Comparison of ENCODE assay signal across 19 cellular contexts in the genomic region with DNA sequence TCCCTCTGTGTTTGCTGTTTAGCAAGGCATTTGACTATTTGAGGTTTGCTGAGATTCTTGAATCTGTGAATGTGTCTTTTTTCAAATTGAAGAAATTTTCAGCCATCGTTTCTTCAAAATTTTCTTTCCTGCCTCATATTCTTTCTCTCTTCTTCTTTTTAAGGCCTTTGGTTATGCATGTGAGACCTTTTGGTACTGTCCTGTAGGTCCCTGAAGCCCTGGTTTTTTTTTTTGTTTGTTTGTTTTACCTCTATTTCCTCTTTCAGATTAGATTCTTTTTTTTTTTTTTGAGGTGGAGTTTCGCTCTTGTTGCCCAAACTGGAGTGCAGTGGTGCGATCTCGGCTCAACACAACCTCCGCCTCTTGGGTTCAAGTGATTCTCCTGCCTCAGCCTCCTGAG. TPM values are rescaled to one million over a fixed set of nuclear protein-coding genes. Genes with fewer than 3 reads are reported as not detected.
DNase-seq lines count a peak whose midpoint lies in the region; ATAC-seq and TF ChIP-seq lines count a peak whose summit lies in the region.
"Had no signal": no experiment of that assay in that cellular context is flagged by ENCODE, and none has a peak within 500 bp of the region (broad histone marks: within the 10 kb centered on the region; RNA-seq: fewer than 3 reads in every experiment).

No MANE protein-coding gene starts in this region.

- TF ChIP-seq EP300 in ovary (IDR thresholded peaks at IDR 0.05): no peak

- H3K27ac Mint-ChIP-seq in CD8-positive, alpha-beta T cell: peak overlapping the region; percentile 42
- H3K27ac Mint-ChIP-seq in T-helper 17 cell (peak overlapping the region; percentile 61), naive B cell (peak overlapping the region in 4 of 6 donors; percentile 3 to 91 (median 56))
- H3K27ac Mint-ChIP-seq: B cell had no signal

- H3K27me3 Mint-ChIP-seq in CD8-positive, alpha-beta T cell (ENCODE audit: low read depth): no peaks in the 10 kb centered on the region
- H3K27me3 Mint-ChIP-seq in T-helper 17 cell (no peaks in the 10 kb centered on the region), naive B cell (no peaks in the 10 kb centered on the region)
- H3K27me3 Mint-ChIP-seq: B cell; CD4-positive, alpha-beta T cell had no signal

- H3K27me3 ChIP-seq in CD8-positive, alpha-beta T cell (ENCODE audit: insufficient read depth, low read length): no peaks in the 10 kb centered on the region
- no peaks in the 10 kb centered on the region for H3K27me3 ChIP-seq in ovary
- H3K27me3 ChIP-seq: SJCRH30 had no signal

- no peak for DNase-seq in CD8-positive, alpha-beta T cell
- DNase-seq in GM12865 (ENCODE audit: low read depth) (peak; percentile 45), T-helper 17 cell (no peak), naive B cell (no peak), ovary (no peak), HuH-7 (ENCODE audit: low spot score) (no peak)
- DNase-seq: Calu3; CD4-positive, alpha-beta T cell; DMS53; MV-4-11; NCI-H1417 treated with DMSO at 0.1 percent for 48 hours; NCI-H2081; NCI-H82; PC-9; SJCRH30 had no signal

- TF ChIP-seq CTCF in CD8-positive, alpha-beta T cell (IDR thresholded peaks at IDR 0.05): no peak
- TF ChIP-seq CTCF in GM12865 (IDR thresholded peaks at IDR 0.05; ENCODE audit: insufficient read depth, low read depth, low read length, missing control alignments): no peak
- no peak for TF ChIP-seq CTCF in ovary (IDR thresholded peaks at IDR 0.05)

- no peaks in the 10 kb centered on the region for H3K4me1 ChIP-seq in CD8-positive, alpha-beta T cell (ENCODE audit: insufficient read depth, low read length)
- no peaks in the 10 kb centered on the region for H3K4me1 ChIP-seq in ovary (ENCODE audit: insufficient read depth)
- H3K4me1 ChIP-seq: SJCRH30 had no signal

- H3K36me3 Mint-ChIP-seq in CD8-positive, alpha-beta T cell: peaks cover 44% of the 10 kb centered on the region
- H3K36me3 Mint-ChIP-seq in T-helper 17 cell (ENCODE audit: low read depth) (peaks cover 2% of the 10 kb centered on the region), naive B cell (peaks cover 9 to 28% of the 10 kb centered on the region in 2 donors)

- peaks cover 47% of the 10 kb centered on the region for H3K4me1 Mint-ChIP-seq in CD8-positive, alpha-beta T cell (ENCODE audit: low read depth)
- peaks cover 33% of the 10 kb centered on the region for H3K4me1 Mint-ChIP-seq in T-helper 17 cell
- peaks cover 22 to 34% (median 29%) of the 10 kb centered on the region in 3 donors for H3K4me1 Mint-ChIP-seq in naive B cell

- peaks cover 8% of the 10 kb centered on the region for H3K9me3 Mint-ChIP-seq in CD8-positive, alpha-beta T cell
- H3K9me3 Mint-ChIP-seq in naive B cell: peaks cover 0 to 7% (median 4%) of the 10 kb centered on the region in 7 donors

- intact Hi-C loops in CD8-positive, alpha-beta T cell (cut with DNase I, micrococcal nuclease): no loop called here
- intact Hi-C loops in ovary (cut with DNase I): no loop called here

- no peaks in the 10 kb centered on the region for H3K9me3 ChIP-seq in CD8-positive, alpha-beta T cell (ENCODE audit: low read length)
- H3K9me3 ChIP-seq in T-helper 17 cell (ENCODE audit: control insufficient read depth, low read length, poor library complexity, severe bottlenecking) (no peaks in the 10 kb centered on the region), ovary (no peaks in the 10 kb centered on the region)
- H3K9me3 ChIP-seq: SJCRH30 had no signal

- no peak overlapping the region for H3K4me3 Mint-ChIP-seq in CD8-positive, alpha-beta T cell
- H3K4me3 Mint-ChIP-seq in T-helper 17 cell (peak overlapping the region; percentile 7), naive B cell (peak overlapping the region in 1 of 8 donors; percentile 5)
- H3K4me3 Mint-ChIP-seq: B cell; CD4-positive, alpha-beta T cell had no signal

- H3K36me3 ChIP-seq in CD8-positive, alpha-beta T cell (ENCODE audit: insufficient read depth, low read length): no peaks in the 10 kb centered on the region
- H3K36me3 ChIP-seq in ovary: no peaks in the 10 kb centered on the region

- CTCF ChIA-PET in CD8-positive, alpha-beta T cell (lab: Charles Lee): no interaction called here

- ATAC-seq in CD8-positive, alpha-beta T cell: no peak
- ATAC-seq in T-helper 17 cell (no peak), naive B cell (ENCODE audit: low read depth in 2 of 2) (no peak), GM19455 (IDR thresholded peaks at IDR 0.05; ENCODE audit: unreplicated experiment) (no peak)
- ATAC-seq: K562 had no signal

- WGBS in ovary, 3 donors: 91 to 93% (median 91%) methylated on average over 5 of the region's 5 CpGs

- no peak for TF ChIP-seq POLR2A in ovary (IDR thresholded peaks at IDR 0.05)

- no peak overlapping the region for H3K27ac ChIP-seq in CD8-positive, alpha-beta T cell (ENCODE audit: low read depth, low read length)
- no peak overlapping the region for H3K27ac ChIP-seq in ovary
- H3K27ac ChIP-seq: PC-9, SJCRH30 had no signal

- no peak overlapping the region for H3K4me3 ChIP-seq in CD8-positive, alpha-beta T cell (ENCODE audit: low read depth, low read length)
- H3K4me3 ChIP-seq in GM12865 (ENCODE audit: low read depth, low read length): no peak overlapping the region
- H3K4me3 ChIP-seq in ovary: no peak overlapping the region
- H3K4me3 ChIP-seq: K562, PC-9, SJCRH30 had no signal

- POLR2A ChIA-PET in CD8-positive, alpha-beta T cell (lab: Charles Lee): no interaction called here

RNA-seq across cellular contexts. Expression of gene MLLT10, which starts 45.3 kb away (rescaled TPM):
- 10 to 100 TPM; 36.7 to 41.0 TPM for total RNA-seq in CD8-positive, alpha-beta T cell
- total RNA-seq in T-helper 17 cell: 10 to 100 TPM; 68.6 to 72.0 TPM
- polyA plus RNA-seq in naive B cell (ENCODE audit: low read depth in 6 of 6): 1 to 10 TPM; 3.8 to 7.3 (median 6.6) TPM
- 10 to 100 TPM; 32.3 to 55.1 (median 43.7) TPM for total RNA-seq in ovary
- polyA plus RNA-seq in ovary: 10 to 100 TPM; 23.6 to 27.4 TPM

RNA-seq across cellular contexts. Expression of gene SKIDA1, which starts 53.8 kb away (rescaled TPM):
- total RNA-seq in CD8-positive, alpha-beta T cell: not detected
- total RNA-seq in T-helper 17 cell (under 1 TPM; 0.34 to 0.37 TPM), ovary (1 to 10 TPM; 1.1 to 4.2 (median 3.4) TPM)
- polyA plus RNA-seq in naive B cell (ENCODE audit: low read depth in 6 of 6) (not detected), ovary (1 to 10 TPM; 1.1 to 1.7 TPM)
- total RNA-seq: HT-29 had no signal
